In the genomic region with DNA sequence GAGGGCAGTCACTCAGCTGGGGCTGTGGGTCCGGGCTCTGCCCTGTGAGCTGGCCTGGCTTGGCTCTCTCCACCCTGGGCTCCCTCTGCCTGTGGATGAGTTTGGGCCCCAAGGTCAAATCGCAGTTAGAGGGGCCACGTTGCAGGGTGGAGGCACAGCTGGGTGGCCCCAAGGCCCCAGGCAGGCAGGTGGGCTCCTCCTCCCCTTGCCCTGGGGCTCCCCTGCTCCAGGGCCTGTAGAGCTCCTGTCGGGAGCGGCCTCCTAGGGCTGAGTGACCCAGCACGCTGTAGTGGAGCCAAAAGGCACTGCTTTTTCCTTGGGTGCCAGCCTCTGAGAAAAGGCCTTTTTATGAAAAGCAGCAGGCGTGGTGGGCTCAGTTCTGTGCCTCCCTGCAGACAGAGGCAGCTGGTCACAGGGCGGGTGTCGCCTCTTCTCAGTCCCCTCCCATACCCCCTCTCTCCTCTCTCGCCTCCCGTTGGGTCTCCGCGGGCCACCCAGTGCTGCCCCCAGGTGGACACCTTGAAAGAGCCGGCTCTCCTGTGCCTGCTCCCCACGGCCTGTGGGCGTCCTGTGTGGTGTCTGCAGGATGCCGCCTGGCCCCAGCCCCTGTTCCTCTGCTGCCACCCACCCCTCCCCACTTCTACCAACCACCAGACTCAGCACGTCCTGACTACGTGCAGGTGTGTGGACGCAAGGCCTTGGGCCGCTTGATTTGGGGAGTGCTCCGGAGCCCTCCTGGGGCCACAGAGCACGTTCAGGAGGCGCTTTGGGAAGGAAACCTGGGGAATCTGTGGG, we compare ENCODE assay signal across 8 cellular contexts.
DNase-seq lines count a peak whose midpoint lies in the region; ATAC-seq lines count a peak whose summit lies in the region.

No MANE protein-coding gene starts in this region.

- H3K27me3 ChIP-seq in adipocyte (replicated peaks; ENCODE audit: control insufficient read depth, insufficient read depth, low read length), result no peaks in the 10 kb centered on the region

- peaks cover 19% of the 10 kb centered on the region for H3K36me3 ChIP-seq in adipocyte (ENCODE audit: control insufficient read depth, insufficient read depth, low read length, severe bottlenecking)

- DNase-seq in DMS 273 treated with DMSO at 0.1 percent for 48 hours (lab: John Stamatoyannopoulos, UW) (peak; percentile 24), SW 1271 (lab: John Stamatoyannopoulos, UW) (peak; percentile 20 to 29), adipocyte (ENCODE audit: low read depth) (peak; percentile 65), hepatic stellate cell (ENCODE audit: low spot score) (peak; percentile 74), pons (ENCODE audit: low spot score) (no peak)
- DNase-seq in stimulated activated CD4-positive, alpha-beta T cell treated with anti-CD3 and anti-CD28 coated beads, Interleukin-1b, Interleukin-23, amount 100 ng/mL, for 1 hour (ENCODE audit: low read depth in 2 of 2), result peak; percentile 23 to 59

- H3K4me1 ChIP-seq in adipocyte (ENCODE audit: control insufficient read depth, insufficient read depth, low read length), result no peaks in the 10 kb centered on the region

- no peaks in the 10 kb centered on the region for H3K9me3 ChIP-seq in adipocyte (ENCODE audit: control insufficient read depth, low read length)

- ATAC-seq in HG02870 (IDR thresholded peaks at IDR 0.05; ENCODE audit: unreplicated experiment) (peak; percentile 57), GM19035 (IDR thresholded peaks at IDR 0.05; ENCODE audit: unreplicated experiment) (no peak)

- no peak overlapping the region for H3K9ac ChIP-seq in adipocyte (ENCODE audit: low read length)

- H3K4me3 ChIP-seq in adipocyte (ENCODE audit: low read length), result no peak overlapping the region
